In genomic region chr21:29376556-29376955, GRCh38 we compare ENCODE assay signal across 8 cellular contexts.
DNase-seq lines count a peak whose midpoint lies in the region; ATAC-seq and TF ChIP-seq lines count a peak whose summit lies in the region.

No MANE protein-coding gene starts in this region.

- no peaks in the 10 kb centered on the region for H3K9me3 ChIP-seq in CD4-positive, alpha-beta memory T cell (ENCODE audit: control insufficient read depth in 1 of 2, low read length in 2 of 2)

- peak; percentile 18 for TF ChIP-seq CTCF in astrocyte of the cerebellum (IDR thresholded peaks at IDR 0.05; ENCODE audit: low read depth, low read length, missing control alignments)

- CTCF ChIA-PET in CD4-positive, alpha-beta memory T cell (lab: Charles Lee; ENCODE audit: partially characterized antibody) = interaction anchor here (0.6 to 12.9 kb wide), 17 partner anchors 16 to 300 kb away, joined by 3 to 241 read pairs (median 5); no protein-coding TSS in a partner anchor

- DNase-seq in CD4-positive, alpha-beta memory T cell = peak; percentile 32 to 55 (median 44)
- DNase-seq in T-helper 1 cell (peak; percentile 10 to 62 (median 19)), astrocyte of the cerebellum (ENCODE audit: low read depth) (no peak), left lobe of liver (ENCODE audit: low spot score) (peak; percentile 47), NCI-H2107 (lab: John Stamatoyannopoulos, UW) (no peak)
- DNase-seq in stimulated activated naive CD8-positive, alpha-beta T cell treated with anti-CD3 and anti-CD28 coated beads, Interleukin-15, Interleukin-2, amounts not matched to agents 100 U/mL and 50 U/mL, for 24 hours = peak; percentile 64

- peaks cover 8% of the 10 kb centered on the region for H3K4me1 ChIP-seq in CD4-positive, alpha-beta memory T cell (ENCODE audit: insufficient read depth, low read length)

- intact Hi-C loops in CD4-positive, alpha-beta memory T cell (cut with micrococcal nuclease) = loop anchor here (1.0 kb wide), 1 partner anchor 286 kb away; no protein-coding TSS in a partner anchor

- H3K4me1 Mint-ChIP-seq in CD4-positive, alpha-beta memory T cell = peaks cover 9 to 15% (median 10%) of the 10 kb centered on the region in 4 donors

- POLR2A ChIA-PET in CD4-positive, alpha-beta memory T cell (lab: Charles Lee; ENCODE audit: partially characterized antibody) = interaction anchor here (1.0 to 1.1 kb wide), 2 partner anchors 73 to 303 kb away, joined by 3 to 4 read pairs; no protein-coding TSS in a partner anchor

- H3K4me3 ChIP-seq in CD4-positive, alpha-beta memory T cell (ENCODE audit: low read length in 2 of 2) = no peak overlapping the region
- no peak overlapping the region for H3K4me3 ChIP-seq in astrocyte of the cerebellum (ENCODE audit: low read depth, low read length)

- H3K27me3 ChIP-seq in CD4-positive, alpha-beta memory T cell (ENCODE audit: insufficient read depth, low read length) = no peaks in the 10 kb centered on the region

- no peaks in the 10 kb centered on the region for H3K27me3 Mint-ChIP-seq in CD4-positive, alpha-beta memory T cell

- H3K36me3 Mint-ChIP-seq in CD4-positive, alpha-beta memory T cell = peaks cover 2 to 5% of the 10 kb centered on the region in 2 donors

- peak overlapping the region in 3 of 7 donors; percentile 4 to 44 (median 14) for H3K27ac Mint-ChIP-seq in CD4-positive, alpha-beta memory T cell

- peak overlapping the region in 2 of 8 donors; percentile 10 to 35 for H3K4me3 Mint-ChIP-seq in CD4-positive, alpha-beta memory T cell

- H3K9me3 Mint-ChIP-seq in CD4-positive, alpha-beta memory T cell = peaks cover 0 to 5% (median 0%) of the 10 kb centered on the region in 8 donors

- ATAC-seq in GM18868 (IDR thresholded peaks at IDR 0.05; ENCODE audit: unreplicated experiment) (peak; percentile 79), HG03342 (IDR thresholded peaks at IDR 0.05; ENCODE audit: unreplicated experiment) (peak; percentile 58), left lobe of liver (peak; percentile 78)
- ATAC-seq in stimulated activated naive CD8-positive, alpha-beta T cell treated with anti-CD3 and anti-CD28 coated beads, Interleukin-15, Interleukin-2, amounts not matched to agents 100 U/mL and 50 U/mL, for 24 hours = peak; percentile 59

- H3K36me3 ChIP-seq in CD4-positive, alpha-beta memory T cell (ENCODE audit: insufficient read depth, low read length) = no peaks in the 10 kb centered on the region

- in situ Hi-C loops in astrocyte of the cerebellum (cut with HindIII; ENCODE audit: low sequenced_read_pairs) = no loop called here

- no peak overlapping the region for H3K27ac ChIP-seq in CD4-positive, alpha-beta memory T cell (ENCODE audit: low read depth, low read length)

Comparison
In these comparisons a context has a peak if more than half of its experiments do, and no peak if none do; other contexts are left out.
1. DNase-seq: peak in CD4-positive, alpha-beta memory T cell (5 of 5), T-helper 1 cell (5 of 5), left lobe of liver (single experiment) and stimulated activated naive CD8-positive, alpha-beta T cell treated with anti-CD3 and anti-CD28 coated beads, Interleukin-15, Interleukin-2, amounts not matched to agents 100 U/mL and 50 U/mL, for 24 hours (single experiment); none in astrocyte of the cerebellum (single experiment) and NCI-H2107 (single experiment).
2. Peak in every context shown above with its lines, with median percentiles within 50 percentile points of each other: ATAC-seq.